ENCODE assay signal across 10 cellular contexts in genomic region chr6:6736753-6737654, GRCh38.
DNase-seq lines count a peak whose midpoint lies in the region; ATAC-seq, FAIRE-seq and TF ChIP-seq lines count a peak whose summit lies in the region.
"Had no signal": no experiment of that assay in that cellular context is flagged by ENCODE, and none has a peak within 500 bp of the region (broad histone marks: within the 10 kb centered on the region; RNA-seq: fewer than 3 reads in every experiment).

No MANE protein-coding gene starts in this region.

- H4K5ac ChIP-seq in H1 (ENCODE audit: insufficient read length, low read depth, low read length): peak overlapping the region; percentile 87

- H3K18ac ChIP-seq in H1 (ENCODE audit: extremely low read depth, low read length): peak overlapping the region; percentile 76

- H3K79me2 ChIP-seq in H1 (ENCODE audit: control insufficient read depth in 1 of 2, insufficient read depth in 2 of 2, low read length in 2 of 2): no peaks in the 10 kb centered on the region

- H3K23me2 ChIP-seq in H1 (ENCODE audit: low read depth, low read length): no peaks in the 10 kb centered on the region; the same call in 1 of the 2 replicates

- H4K8ac ChIP-seq in H1 (ENCODE audit: extremely low read depth, insufficient read depth, low read length): peak overlapping the region; percentile 18

- no peak overlapping the region for H3K4me3 Mint-ChIP-seq in stimulated activated memory B cell treated with anti-CD40 and anti-IgM and Interleukin-4, amounts not matched to agents 10 μg/mL and 1 μg/mL and 100 μg/mL, for 72 hours
- H3K4me3 Mint-ChIP-seq: T-helper 1 cell treated with Interleukin-12 subunit alpha and Interleukin-12 subunit beta and Interleukin-4 antibody, amounts not matched to agents 30 μg/mL and 1 μg/mL, for 36 hours had no signal

- H3K4me3 ChIP-seq in H1 (ENCODE audit: extremely low read depth in 1 of 4, insufficient read depth in 2 of 4, low read depth in 3 of 4, low read length in 4 of 4): no peak overlapping the region
- peak overlapping the region; percentile 38 for H3K4me3 ChIP-seq in lower lobe of right lung
- peak overlapping the region; percentile 29 for H3K4me3 ChIP-seq in upper lobe of right lung
- H3K4me3 ChIP-seq: cardiac muscle cell had no signal

- H3K36me3 Mint-ChIP-seq in stimulated activated memory B cell treated with anti-CD40 and anti-IgM and Interleukin-4, amounts not matched to agents 10 μg/mL and 1 μg/mL and 100 μg/mL, for 72 hours: no peaks in the 10 kb centered on the region

- ATAC-seq in lower lobe of right lung (peak; percentile 50 to 66), upper lobe of right lung (peak; percentile 64)
- no peak for ATAC-seq in stimulated activated memory B cell treated with anti-CD40 and anti-IgM and Interleukin-4, amounts not matched to agents 10 μg/mL and 1 μg/mL and 100 μg/mL, for 72 hours

- H3K14ac ChIP-seq in H1 (ENCODE audit: insufficient read length): no peak overlapping the region

- H4K20me1 ChIP-seq in H1 (replicated peaks in 1 of 2; ENCODE audit: control insufficient read depth in 1 of 2, insufficient read depth in 2 of 2, low read length in 2 of 2): no peaks in the 10 kb centered on the region

- no peak for TF ChIP-seq POLR2A in H1 (IDR thresholded peaks at IDR 0.05; ENCODE audit: control extremely low read depth in 1 of 2, low read depth in 2 of 2, low read length in 2 of 2)

- DNase-seq in NCI-H146 (lab: John Stamatoyannopoulos, UW) (peak; percentile 45), NCI-H146 treated with DMSO at 0.1 percent for 48 hours (lab: John Stamatoyannopoulos, UW; ENCODE audit: unreplicated experiment) (no peak), H1 (ENCODE audit: low read depth in 1 of 2, low spot score in 2 of 2) (peak in 1 of 2 experiments; percentile 82), lower lobe of right lung (peak; percentile 69), upper lobe of right lung (peak; percentile 76), dedifferentiated amniotic fluid mesenchymal stem cell (ENCODE audit: extremely low spot score) (no peak)
- DNase-seq in activated CD4-positive, alpha-beta T cell treated with anti-CD3 and anti-CD28 coated beads, Interleukin-2, amount 50 U/mL, for 4 hours: no peak

- peak overlapping the region; percentile 95 for H2BK15ac ChIP-seq in H1 (ENCODE audit: low read length)

- H3K9me3 Mint-ChIP-seq in stimulated activated memory B cell treated with anti-CD40 and anti-IgM and Interleukin-4, amounts not matched to agents 10 μg/mL and 1 μg/mL and 100 μg/mL, for 72 hours: no peaks in the 10 kb centered on the region
- H3K9me3 Mint-ChIP-seq: T-helper 1 cell treated with Interleukin-12 subunit alpha and Interleukin-12 subunit beta and Interleukin-4 antibody, amounts not matched to agents 30 μg/mL and 1 μg/mL, for 36 hours had no signal

- peak overlapping the region; percentile 99 for H2AFZ ChIP-seq in H1 (ENCODE audit: low read length)

- H3K4me1 ChIP-seq in H1 (replicated peaks in 1 of 4; ENCODE audit: control insufficient read depth in 3 of 4, insufficient read depth in 4 of 4, low read length in 3 of 4) (peaks cover 1 to 10% (median 5%) of the 10 kb centered on the region in 4 experiments; a peak in 4 of 7 replicates), lower lobe of right lung (peaks cover 8% of the 10 kb centered on the region), upper lobe of right lung (no peaks in the 10 kb centered on the region)

- no peak overlapping the region for H3K27ac ChIP-seq in H1 (ENCODE audit: low read depth, low read length)
- no peak overlapping the region for H3K27ac ChIP-seq in lower lobe of right lung
- H3K27ac ChIP-seq in upper lobe of right lung: no peak overlapping the region
- H3K27ac ChIP-seq: cardiac muscle cell had no signal

- 0 out of 4 replicates have a peak, but pooled peaks of 1 of the 2 experiments have one; percentile 4 for TF ChIP-seq RAD21 in H1 (IDR thresholded peaks at IDR 0.05 in 1 of 2, conservative IDR thresholded peaks at IDR 0.05 in 1 of 2; ENCODE audit: low read depth in 2 of 2, low read length in 2 of 2)

- no peak for TF ChIP-seq EP300 in H1 (IDR thresholded peaks at IDR 0.05; ENCODE audit: borderline replicate concordance in 1 of 2, low read depth in 2 of 2, low read length in 2 of 2)

- peak overlapping the region; percentile 46 for H3K4ac ChIP-seq in H1 (replicated peaks; ENCODE audit: insufficient read length, low read depth, low read length)

- H3K27ac Mint-ChIP-seq in stimulated activated memory B cell treated with anti-CD40 and anti-IgM and Interleukin-4, amounts not matched to agents 10 μg/mL and 1 μg/mL and 100 μg/mL, for 72 hours: no peak overlapping the region
- H3K27ac Mint-ChIP-seq: T-helper 1 cell treated with Interleukin-12 subunit alpha and Interleukin-12 subunit beta and Interleukin-4 antibody, amounts not matched to agents 30 μg/mL and 1 μg/mL, for 36 hours had no signal

- CTCF ChIA-PET in H1 (lab: Charles Lee; ENCODE audit: partially characterized antibody): interaction anchor here (1.1 to 3.1 kb wide), 3 partner anchors 10 to 40 kb away, joined by 4 to 19 read pairs (median 4); no protein-coding TSS in a partner anchor

- no peak overlapping the region for H2AK5ac ChIP-seq in H1 (ENCODE audit: low read depth, low read length)

- 72% methylated on average over 34 of the region's 34 CpGs; no CpG with 5 or more reads in 1 of the 2 experiments for WGBS in H1 (ENCODE audit: extremely low coverage in 1 of 2, insufficient coverage in 1 of 2, insufficient read length in 1 of 2, insufficient replicate concordance in 2 of 2, low coverage in 1 of 2, low lambda C conversion rate in 2 of 2, missing lambda C conversion rate in 1 of 2), 2 experiments

- TF ChIP-seq CTCF in H1 (IDR thresholded peaks at IDR 0.05; ENCODE audit: control extremely low read depth in 1 of 3, insufficient read depth in 1 of 3, low read depth in 1 of 3, low read length in 3 of 3): no peak
- no peak for TF ChIP-seq CTCF in lower lobe of right lung (IDR thresholded peaks at IDR 0.05)
- no peak for TF ChIP-seq CTCF in upper lobe of right lung (IDR thresholded peaks at IDR 0.05)

- H3K27me3 Mint-ChIP-seq in stimulated activated memory B cell treated with anti-CD40 and anti-IgM and Interleukin-4, amounts not matched to agents 10 μg/mL and 1 μg/mL and 100 μg/mL, for 72 hours: peaks cover 60% of the 10 kb centered on the region

- POLR2A ChIA-PET in H1 (lab: Charles Lee; ENCODE audit: partially characterized antibody): interaction anchor here (0.6 to 0.9 kb wide), 2 partner anchors 13 to 34 kb away, joined by 3 read pairs; no protein-coding TSS in a partner anchor

- no peak for FAIRE-seq in H1 (lab: Jason Lieb, UNC)

- no peaks in the 10 kb centered on the region for H3K4me1 Mint-ChIP-seq in stimulated activated memory B cell treated with anti-CD40 and anti-IgM and Interleukin-4, amounts not matched to agents 10 μg/mL and 1 μg/mL and 100 μg/mL, for 72 hours

- H3K23ac ChIP-seq in H1 (ENCODE audit: insufficient read length): no peak overlapping the region

- H3K27me3 ChIP-seq in H1 (replicated peaks in 1 of 4; ENCODE audit: control insufficient read depth in 3 of 4, extremely low read depth in 1 of 4, insufficient read depth in 3 of 4, low read length in 3 of 4) (no peaks in the 10 kb centered on the region; a peak in 2 of 7 replicates), lower lobe of right lung (ENCODE audit: low read depth) (no peaks in the 10 kb centered on the region), upper lobe of right lung (no peaks in the 10 kb centered on the region)
- H3K27me3 ChIP-seq: cardiac muscle cell had no signal

- peak overlapping the region; percentile 56 for H2BK12ac ChIP-seq in H1 (ENCODE audit: low read depth, low read length)

- no peaks in the 10 kb centered on the region for H3K79me1 ChIP-seq in H1 (ENCODE audit: low read depth, low read length)

- intact Hi-C loops in lower lobe of right lung (cut with DNase I) (no loop called here), upper lobe of right lung (cut with DNase I) (no loop called here)

- peak overlapping the region; percentile 86 for H4K91ac ChIP-seq in H1 (replicated peaks; ENCODE audit: insufficient read length, low read length)

- H3K9me3 ChIP-seq in H1 (ENCODE audit: insufficient read depth in 2 of 2, low read depth in 1 of 2, low read length in 1 of 2) (no peaks in the 10 kb centered on the region), lower lobe of right lung (no peaks in the 10 kb centered on the region), upper lobe of right lung (no peaks in the 10 kb centered on the region)

- H3K36me3 ChIP-seq in H1 (ENCODE audit: control insufficient read depth in 2 of 4, insufficient read depth in 4 of 4, low read length in 3 of 4) (no peaks in the 10 kb centered on the region), lower lobe of right lung (no peaks in the 10 kb centered on the region), upper lobe of right lung (no peaks in the 10 kb centered on the region)
- H3K36me3 ChIP-seq: cardiac muscle cell had no signal

- H2BK120ac ChIP-seq in H1 (replicated peaks; ENCODE audit: low read depth, low read length): peak overlapping the region; percentile 62

- H2BK5ac ChIP-seq in H1 (ENCODE audit: low read depth, low read length): peak overlapping the region; percentile 27; the same call in 1 of the 2 replicates

- no peak overlapping the region; a peak in 1 of 7 replicates for H3K9ac ChIP-seq in H1 (replicated peaks in 1 of 4; ENCODE audit: extremely low read depth in 1 of 4, low read depth in 3 of 4, low read length in 3 of 4)

- no peak overlapping the region for H3K56ac ChIP-seq in H1 (replicated peaks; ENCODE audit: insufficient read length, low read depth, low read length)

- H2BK20ac ChIP-seq in H1 (ENCODE audit: low read length): peak overlapping the region; percentile 82

- peak overlapping the region; percentile 21 to 55; a peak in 3 of 4 replicates for H3K4me2 ChIP-seq in H1 (ENCODE audit: insufficient read depth in 1 of 2, low read depth in 2 of 2, low read length in 2 of 2)

TF ChIP-seq in H1, 55 proteins besides CTCF, POLR2A, EP300 and RAD21 (continues in another document):
- peak; percentile 54; the same call in 1 of the 2 replicates for TF ChIP-seq MAX (IDR thresholded peaks at IDR 0.05)
- no peak for TF ChIP-seq ATF3 (IDR thresholded peaks at IDR 0.05; ENCODE audit: insufficient read depth, low read depth, low read length)
- no peak for TF ChIP-seq KDM1A (IDR thresholded peaks at IDR 0.05; ENCODE audit: borderline replicate concordance, low read length)
- no peak for TF ChIP-seq RFX5 (IDR thresholded peaks at IDR 0.05; ENCODE audit: borderline replicate concordance, low read depth, low read length)
- TF ChIP-seq CBX5 (IDR thresholded peaks at IDR 0.05; ENCODE audit: low read depth, low read length): no peak
- TF ChIP-seq SIX5 (IDR thresholded peaks at IDR 0.05; ENCODE audit: low read depth, low read length): peak; percentile 80

Comparison
In these comparisons a context has a peak if more than half of its experiments do, and no peak if none do; other contexts are left out.
1. DNase-seq: peak in NCI-H146 (single experiment), lower lobe of right lung (single experiment) and upper lobe of right lung (single experiment); none in NCI-H146 treated with DMSO at 0.1 percent for 48 hours (single experiment), dedifferentiated amniotic fluid mesenchymal stem cell (single experiment) and activated CD4-positive, alpha-beta T cell treated with anti-CD3 and anti-CD28 coated beads, Interleukin-2, amount 50 U/mL, for 4 hours (0 of 2).
2. H3K4me3 ChIP-seq: peak in lower lobe of right lung (single experiment) and upper lobe of right lung (single experiment); none in H1 (0 of 4).